14 cellular contexts compared by ENCODE assay signal in genomic region chr15:65901836-65902235, GRCh38. TPM values are rescaled to one million over a fixed set of nuclear protein-coding genes. Genes with fewer than 3 reads are reported as not detected.
A peak's percentile ranks its signal among the peaks of the same experiment; 100 is the strongest.
DNase-seq lines count a peak whose midpoint lies in the region; ATAC-seq and TF ChIP-seq lines count a peak whose summit lies in the region.
"Had no signal": no experiment of that assay in that cellular context is flagged by ENCODE, and none has a peak within 500 bp of the region (broad histone marks: within the 10 kb centered on the region; RNA-seq: fewer than 3 reads in every experiment).

No MANE protein-coding gene starts in this region.

- no peak overlapping the region for H3K18ac ChIP-seq in trophoblast cell (ENCODE audit: low read length)

- no peak overlapping the region for H4K12ac ChIP-seq in trophoblast cell (ENCODE audit: low read depth, low read length)

- intact Hi-C loops in CD14-positive monocyte (cut with micrococcal nuclease) (no loop called here), cardiac septum (cut with DNase I) (no loop called here)

- no peaks in the 10 kb centered on the region for H3K9me3 Mint-ChIP-seq in CD14-positive monocyte
- no peaks in the 10 kb centered on the region for H3K9me3 Mint-ChIP-seq in activated T-helper 17 cell treated with anti-CD3 and anti-CD28 coated beads, Interleukin-2, amount 50 U/mL, for 72 hours
- H3K9me3 Mint-ChIP-seq: stimulated activated naive CD8-positive, alpha-beta T cell treated with anti-CD3 and anti-CD28 coated beads, Interleukin-15, amount 100 ng/mL, for 72 hours had no signal

- H3K79me2 ChIP-seq in trophoblast cell (ENCODE audit: control insufficient read depth, insufficient read depth, low read length, poor library complexity): no peaks in the 10 kb centered on the region

- H3K23ac ChIP-seq in trophoblast cell (ENCODE audit: low read length): no peak overlapping the region

- H3K27ac Mint-ChIP-seq in CD14-positive monocyte: peak overlapping the region in 6 of 7 donors; percentile 77 to 94 (median 86)
- H3K27ac Mint-ChIP-seq in activated T-helper 17 cell treated with anti-CD3 and anti-CD28 coated beads, Interleukin-2, amount 50 U/mL, for 72 hours: peak overlapping the region; percentile 51

- no peak overlapping the region for H2BK120ac ChIP-seq in trophoblast cell (ENCODE audit: insufficient read depth, low read length, poor library complexity)

- peaks cover 14 to 26% of the 10 kb centered on the region in 2 experiments for H3K4me1 ChIP-seq in trophoblast cell (ENCODE audit: control insufficient read depth in 1 of 2, insufficient read depth in 2 of 2, low read length in 2 of 2)
- H3K4me1 ChIP-seq: uterus had no signal

- H3K9me3 ChIP-seq in trophoblast cell (ENCODE audit: insufficient read depth, low read depth, low read length): no peaks in the 10 kb centered on the region
- H3K9me3 ChIP-seq: ovary, right lobe of liver, uterus had no signal

- H3K14ac ChIP-seq in trophoblast cell (ENCODE audit: low read length): no peak overlapping the region

- H3K79me1 ChIP-seq in trophoblast cell (ENCODE audit: low read length): peaks cover 4% of the 10 kb centered on the region

- H2BK5ac ChIP-seq in trophoblast cell (ENCODE audit: low read depth, low read length, poor library complexity): no peak overlapping the region

- H3K4me3 Mint-ChIP-seq in CD14-positive monocyte: no peak overlapping the region
- no peak overlapping the region for H3K4me3 Mint-ChIP-seq in activated T-helper 17 cell treated with anti-CD3 and anti-CD28 coated beads, Interleukin-2, amount 50 U/mL, for 72 hours
- H3K4me3 Mint-ChIP-seq: stimulated activated naive CD8-positive, alpha-beta T cell treated with anti-CD3 and anti-CD28 coated beads, Interleukin-15, amount 100 ng/mL, for 72 hours had no signal

- no peak for ATAC-seq in activated T-helper 17 cell treated with anti-CD3 and anti-CD28 coated beads, Interleukin-2, amount 50 U/mL, for 72 hours (replicated peaks)
- ATAC-seq in HG03378 (IDR thresholded peaks at IDR 0.05; ENCODE audit: unreplicated experiment): no peak
- no peak for ATAC-seq in HG03442 (IDR thresholded peaks at IDR 0.05; ENCODE audit: unreplicated experiment)
- ATAC-seq: stimulated activated naive CD8-positive, alpha-beta T cell treated with anti-CD3 and anti-CD28 coated beads, Interleukin-15, amount 100 ng/mL, for 72 hours had no signal

- H2AK5ac ChIP-seq in trophoblast cell (ENCODE audit: low read length): no peak overlapping the region

- no peak overlapping the region for H3K9ac ChIP-seq in trophoblast cell (ENCODE audit: low read length)

- no CpG with 5 or more reads among the region's 3 CpGs for WGBS in trophoblast cell (ENCODE audit: extremely low coverage, insufficient coverage, insufficient read length)

- H2AFZ ChIP-seq in trophoblast cell (ENCODE audit: insufficient read depth, low read length, poor library complexity): no peak overlapping the region

- H4K8ac ChIP-seq in trophoblast cell (ENCODE audit: low read depth, low read length): no peak overlapping the region

- H3K4me3 ChIP-seq in HL-60 (replicated peaks; ENCODE audit: insufficient read depth, low read length) (no peak overlapping the region), trophoblast cell (ENCODE audit: low read depth, low read length) (no peak overlapping the region)
- H3K4me3 ChIP-seq: ovary, right lobe of liver, uterus had no signal

- no peak overlapping the region for H2BK12ac ChIP-seq in trophoblast cell (ENCODE audit: low read length)

- H3K4me1 Mint-ChIP-seq in CD14-positive monocyte: peaks cover 39% of the 10 kb centered on the region
- peaks cover 9% of the 10 kb centered on the region for H3K4me1 Mint-ChIP-seq in activated T-helper 17 cell treated with anti-CD3 and anti-CD28 coated beads, Interleukin-2, amount 50 U/mL, for 72 hours

- peaks cover 45 to 47% of the 10 kb centered on the region in 2 donors for H3K36me3 Mint-ChIP-seq in CD14-positive monocyte
- peaks cover 58% of the 10 kb centered on the region for H3K36me3 Mint-ChIP-seq in activated T-helper 17 cell treated with anti-CD3 and anti-CD28 coated beads, Interleukin-2, amount 50 U/mL, for 72 hours (ENCODE audit: low read depth)

- peak overlapping the region; percentile 58 for H4K91ac ChIP-seq in trophoblast cell (ENCODE audit: low read depth, low read length)

- peak overlapping the region; percentile 1; the same call in 1 of the 2 replicates for H3K27ac ChIP-seq in HL-60 (replicated peaks)
- H3K27ac ChIP-seq in trophoblast cell (ENCODE audit: low read depth, low read length): peak overlapping the region; percentile 50
- H3K27ac ChIP-seq: ovary, right lobe of liver, uterus had no signal

- no peaks in the 10 kb centered on the region for H3K27me3 Mint-ChIP-seq in CD14-positive monocyte (ENCODE audit: low read depth in 3 of 3)
- H3K27me3 Mint-ChIP-seq in activated T-helper 17 cell treated with anti-CD3 and anti-CD28 coated beads, Interleukin-2, amount 50 U/mL, for 72 hours: no peaks in the 10 kb centered on the region
- H3K27me3 Mint-ChIP-seq: stimulated activated naive CD8-positive, alpha-beta T cell treated with anti-CD3 and anti-CD28 coated beads, Interleukin-15, amount 100 ng/mL, for 72 hours had no signal

- peaks cover 0 to 24% of the 10 kb centered on the region in 2 experiments for H3K36me3 ChIP-seq in trophoblast cell (ENCODE audit: control insufficient read depth in 1 of 2, insufficient read depth in 2 of 2, low read length in 2 of 2)
- H3K36me3 ChIP-seq: ovary, uterus had no signal

- no peak for DNase-seq in CD14-positive monocyte (ENCODE audit: low spot score)
- DNase-seq in HL-60 (ENCODE audit: low read depth in 1 of 2, low spot score in 1 of 2): no peak
- peak; percentile 66 to 89 for DNase-seq in trophoblast cell
- no peak for DNase-seq in cardiac septum (ENCODE audit: low spot score)
- DNase-seq in UCSD-AML1 (lab: John Stamatoyannopoulos, UW; ENCODE audit: unreplicated experiment): no peak
- DNase-seq: activated CD8-positive, alpha-beta memory T cell treated with anti-CD3 and anti-CD28 coated beads for 24 hours; NCI-H1694; ovary; stimulated activated naive CD8-positive, alpha-beta T cell treated with anti-CD3 and anti-CD28 coated beads, Interleukin-15, amount 100 ng/mL, for 72 hours had no signal

- H3K27me3 ChIP-seq in HL-60 (ENCODE audit: insufficient read depth, poor library complexity, severe bottlenecking) (no peaks in the 10 kb centered on the region), trophoblast cell (ENCODE audit: insufficient read depth, low read length) (no peaks in the 10 kb centered on the region)
- H3K27me3 ChIP-seq: ovary, right lobe of liver, uterus had no signal

- no peak overlapping the region for H3K4me2 ChIP-seq in trophoblast cell (ENCODE audit: low read length)

- no peak for TF ChIP-seq CTCF in CD14-positive monocyte (IDR thresholded peaks at IDR 0.05)
- no peak for TF ChIP-seq CTCF in HL-60 (IDR thresholded peaks at IDR 0.05; ENCODE audit: insufficient read depth, low read length)

- H3K4ac ChIP-seq in trophoblast cell (ENCODE audit: low read depth, low read length): no peak overlapping the region

RNA-seq across cellular contexts. Expression of gene RAB11A, which starts 32.5 kb away (rescaled TPM):
- 100 to 1,000 TPM; 300 to 310 TPM for polyA plus RNA-seq in CD14-positive monocyte
- 100 to 1,000 TPM; 108 to 143 TPM for total RNA-seq in activated T-helper 17 cell treated with anti-CD3 and anti-CD28 coated beads, Interleukin-2, amount 50 U/mL, for 72 hours
- polyA plus RNA-seq in trophoblast cell (2013): 679 and 691 TPM in 2 replicates
- 147 TPM for total RNA-seq in cardiac septum

Comparison
In these comparisons a context has a peak if more than half of its experiments do, and no peak if none do; other contexts are left out.
1. DNase-seq: peak in trophoblast cell (2 of 2); none in CD14-positive monocyte (single experiment), HL-60 (0 of 2), cardiac septum (single experiment) and UCSD-AML1 (single experiment).